In the genomic region with DNA sequence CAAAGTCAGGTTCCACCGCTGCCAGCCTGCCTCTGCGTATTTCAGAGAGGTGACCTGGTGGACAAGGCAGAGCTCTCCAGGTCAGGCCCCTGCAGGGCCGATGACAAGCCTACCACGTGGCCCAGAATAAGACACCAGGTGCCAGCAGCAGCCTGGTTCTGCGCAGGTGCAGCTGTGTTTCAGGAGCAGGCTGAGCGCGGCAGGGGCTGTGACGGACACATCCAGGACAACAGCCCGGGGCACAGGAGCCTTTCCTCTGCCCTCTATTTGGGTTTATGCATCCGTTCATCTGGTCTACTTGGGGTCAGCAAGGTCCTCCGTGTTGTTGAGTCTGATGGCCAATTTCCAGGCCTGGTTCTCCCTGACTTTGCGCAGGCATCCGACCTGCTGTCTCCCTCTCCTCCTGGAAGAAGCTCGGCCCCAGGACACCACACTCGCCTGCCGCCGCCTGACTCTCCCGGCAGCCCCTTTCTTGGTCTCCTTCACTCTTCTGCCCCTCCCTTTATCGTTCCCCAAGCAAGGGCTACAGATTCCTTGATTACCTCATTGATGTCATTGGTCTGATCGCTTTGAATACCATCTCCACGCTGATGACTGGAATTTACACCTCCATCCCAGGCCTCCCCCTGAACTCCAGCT, we compare ENCODE assay signal across 21 cellular contexts.
"Had no signal": no experiment of that assay in that cellular context is flagged by ENCODE, and none has a peak within 500 bp of the region (broad histone marks: within the 10 kb centered on the region; RNA-seq: fewer than 3 reads in every experiment).

No MANE protein-coding gene starts in this region.

- H3K4me3 Mint-ChIP-seq: activated CD8-positive, alpha-beta T cell treated with anti-CD3 and anti-CD28 coated beads, Interleukin-2, amount 10 ng/mL, durations not matched to agents 7 days and 5 days; activated naive CD4-positive, alpha-beta T cell treated with anti-CD3 and anti-CD28 coated beads, Interleukin-2, amount 50 U/mL, for 24 hours; natural killer cell treated with Interleukin-12 subunit alpha and Interleukin-12 subunit beta and Interleukin-15 and Interleukin-18, amount 100 ng/mL, for 72 hours; WTC11 had no signal

- H3K9me3 Mint-ChIP-seq: activated naive CD4-positive, alpha-beta T cell treated with anti-CD3 and anti-CD28 coated beads, Interleukin-2, amount 50 U/mL, for 24 hours; natural killer cell treated with Interleukin-12 subunit alpha and Interleukin-12 subunit beta and Interleukin-15 and Interleukin-18, amount 100 ng/mL, for 72 hours; WTC11 had no signal

- H3K27me3 Mint-ChIP-seq: activated naive CD4-positive, alpha-beta T cell treated with anti-CD3 and anti-CD28 coated beads, Interleukin-2, amount 50 U/mL, for 24 hours; natural killer cell treated with Interleukin-12 subunit alpha and Interleukin-12 subunit beta and Interleukin-15 and Interleukin-18, amount 100 ng/mL, for 72 hours had no signal

- DNase-seq: activated CD4-positive, alpha-beta T cell treated with anti-CD3 and anti-CD28 coated beads for 4 hours; activated CD8-positive, alpha-beta memory T cell treated with anti-CD3 and anti-CD28 coated beads, Interleukin-2, amount 50 U/mL, for 4 hours; activated CD8-positive, alpha-beta T cell treated with anti-CD3 and anti-CD28 coated beads, Interleukin-2, amount 10 ng/mL, durations not matched to agents 7 days and 5 days; activated T-cell treated with anti-CD3 and anti-CD28 coated beads, Interleukin-2, amount 50 U/mL, for 48 hours; amniotic stem cell; body of pancreas; caudate nucleus; esophagus squamous epithelium; hypothalamus; kidney; left ventricle myocardium inferior; mesendoderm; right cardiac atrium; small intestine; stimulated activated CD4-positive, alpha-beta T cell treated with anti-CD3 and anti-CD28 coated beads, Interleukin-4, amount 100 ng/mL, for 4 hours; stimulated activated CD8-positive, alpha-beta memory T cell treated with anti-CD3 and anti-CD28 coated beads, Interleukin-4, amount 100 ng/mL, for 48 hours; stomach; testis had no signal

- H3K27ac Mint-ChIP-seq: activated CD8-positive, alpha-beta T cell treated with anti-CD3 and anti-CD28 coated beads, Interleukin-2, amount 10 ng/mL, durations not matched to agents 7 days and 5 days; activated naive CD4-positive, alpha-beta T cell treated with anti-CD3 and anti-CD28 coated beads, Interleukin-2, amount 50 U/mL, for 24 hours; natural killer cell treated with Interleukin-12 subunit alpha and Interleukin-12 subunit beta and Interleukin-15 and Interleukin-18, amount 100 ng/mL, for 72 hours; WTC11 had no signal

- H3K36me3 Mint-ChIP-seq: activated naive CD4-positive, alpha-beta T cell treated with anti-CD3 and anti-CD28 coated beads, Interleukin-2, amount 50 U/mL, for 24 hours; natural killer cell treated with Interleukin-12 subunit alpha and Interleukin-12 subunit beta and Interleukin-15 and Interleukin-18, amount 100 ng/mL, for 72 hours; WTC11 had no signal
